8 cellular contexts compared by ENCODE assay signal in the genomic region with DNA sequence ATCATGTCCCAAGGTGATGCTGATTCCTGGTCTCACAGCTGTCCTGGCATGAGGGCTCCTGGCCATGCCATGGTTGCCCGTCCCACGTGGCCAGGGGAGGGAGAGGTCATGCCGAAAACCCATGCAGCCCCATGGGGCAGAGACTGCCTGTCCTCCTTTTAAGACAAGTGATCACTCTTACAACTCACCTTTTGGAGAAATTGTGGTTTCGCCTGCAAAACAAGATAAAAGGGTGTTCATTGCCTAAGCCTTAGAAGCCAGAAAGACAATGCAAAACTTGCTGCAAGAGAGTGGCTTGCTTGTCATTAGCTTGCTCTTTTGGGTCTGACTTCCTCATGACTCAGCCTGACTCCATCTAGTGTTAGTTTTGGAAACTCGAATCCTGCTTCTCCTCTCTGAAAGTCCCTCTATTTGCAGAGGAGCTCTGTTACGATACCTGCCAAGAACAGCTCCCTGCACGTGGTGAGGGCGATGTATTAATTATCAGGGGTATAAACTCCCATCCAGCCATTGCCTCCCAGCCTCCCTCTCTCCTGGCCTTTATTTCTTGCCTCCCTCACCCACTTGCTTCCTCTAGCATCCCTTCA. TPM values are rescaled to one million over a fixed set of nuclear protein-coding genes. Genes with fewer than 3 reads are reported as not detected.
DNase-seq lines count a peak whose midpoint lies in the region; ATAC-seq, FAIRE-seq and TF ChIP-seq lines count a peak whose summit lies in the region.

No MANE protein-coding gene starts in this region.

- peaks cover 17% of the 10 kb centered on the region for H3K9me1 ChIP-seq in IMR-90 (ENCODE audit: insufficient read depth, low read length)

- peak overlapping the region; percentile 46 for H4K5ac ChIP-seq in IMR-90 (ENCODE audit: low read depth, low read length)

- no peaks in the 10 kb centered on the region; the same call in 1 of the 2 replicates for H3K9me3 ChIP-seq in AG04450 (ENCODE audit: control insufficient read depth, insufficient read depth, low read length)
- no peaks in the 10 kb centered on the region for H3K9me3 ChIP-seq in IMR-90 (ENCODE audit: control insufficient read depth, insufficient read depth, low read length)
- H3K9me3 ChIP-seq in astrocyte (ENCODE audit: insufficient read depth, low read depth, low read length): no peaks in the 10 kb centered on the region

- H2AFZ ChIP-seq in IMR-90 (replicated peaks; ENCODE audit: low read length, poor library complexity) (peak overlapping the region; percentile 49), astrocyte (ENCODE audit: low read depth, low read length) (no peak overlapping the region)

- H2BK15ac ChIP-seq in IMR-90 (ENCODE audit: low read depth, low read length): peak overlapping the region; percentile 26; the same call in 1 of the 3 replicates

- POLR2A ChIA-PET in AG04450 (lab: Yijun Ruan, JAX) (interaction anchor here (1.3 kb wide), 1 partner anchor 18 kb away, joined by 4 read pairs; no protein-coding TSS in a partner anchor), IMR-90 (lab: Charles Lee; ENCODE audit: unreplicated experiment) (no interaction called here)

- no peaks in the 10 kb centered on the region for H3K79me1 ChIP-seq in IMR-90 (ENCODE audit: low read depth in 1 of 2, low read length in 2 of 2)

- H2BK20ac ChIP-seq in IMR-90 (ENCODE audit: low read depth, low read length): peak overlapping the region; percentile 70; the same call in 1 of the 2 replicates

- H3K36me3 ChIP-seq in IMR-90 (ENCODE audit: control insufficient read depth, insufficient read depth, low read length): no peaks in the 10 kb centered on the region
- no peaks in the 10 kb centered on the region for H3K36me3 ChIP-seq in astrocyte (ENCODE audit: insufficient read depth, low read length)

- no peak overlapping the region for H3K4me3 ChIP-seq in AG04450 (ENCODE audit: low read depth, low read length)
- H3K4me3 ChIP-seq in IMR-90 (ENCODE audit: insufficient read depth, low read depth, low read length): no peak overlapping the region
- H3K4me3 ChIP-seq in astrocyte (ENCODE audit: insufficient read depth, low read depth, low read length): no peak overlapping the region

- no peak overlapping the region for H3K56ac ChIP-seq in IMR-90 (ENCODE audit: extremely low read depth, insufficient read depth, low read length)

- no peak overlapping the region for H3K27ac Mint-ChIP-seq in astrocyte (ENCODE audit: unreplicated experiment)
- no peak overlapping the region for H3K27ac Mint-ChIP-seq in stimulated activated naive CD8-positive, alpha-beta T cell treated with anti-CD3 and anti-CD28 coated beads, Interleukin-15, amount 100 ng/mL, for 72 hours

- H3K4ac ChIP-seq in IMR-90 (ENCODE audit: low read depth, low read length): peak overlapping the region; percentile 69

- no peak overlapping the region for H2BK5ac ChIP-seq in IMR-90 (ENCODE audit: low read depth, low read length, poor library complexity, severe bottlenecking)

- H3K79me2 ChIP-seq in astrocyte (ENCODE audit: insufficient read depth, low read length): no peaks in the 10 kb centered on the region

- H4K20me1 ChIP-seq in IMR-90 (ENCODE audit: insufficient read depth, low read length) (no peaks in the 10 kb centered on the region), astrocyte (ENCODE audit: insufficient read depth, low read length) (no peaks in the 10 kb centered on the region)

- peaks cover 33% of the 10 kb centered on the region for H3K27me3 Mint-ChIP-seq in astrocyte (ENCODE audit: low read depth, unreplicated experiment)
- H3K27me3 Mint-ChIP-seq in stimulated activated naive CD8-positive, alpha-beta T cell treated with anti-CD3 and anti-CD28 coated beads, Interleukin-15, amount 100 ng/mL, for 72 hours: peaks cover 33% of the 10 kb centered on the region

- no peak overlapping the region for H3K23ac ChIP-seq in IMR-90 (ENCODE audit: low read depth, low read length)

- peak overlapping the region; percentile 58; the same call in 1 of the 2 replicates for H3K18ac ChIP-seq in IMR-90 (ENCODE audit: low read depth, low read length)

- FAIRE-seq in astrocyte (lab: Jason Lieb, UNC): peak; percentile 92

- TF ChIP-seq CTCF in AG04450 (IDR thresholded peaks at IDR 0.05; ENCODE audit: low read depth, low read length) (peak; percentile 64), IMR-90 (conservative IDR thresholded peaks at IDR 0.05; ENCODE audit: low read depth, low read length) (peak; percentile 47), astrocyte (IDR thresholded peaks at IDR 0.05; ENCODE audit: insufficient read depth, low read depth, low read length) (peak; percentile 32)

- WGBS in IMR-90 (ENCODE audit: extremely low coverage in 2 of 2, insufficient read length in 1 of 2), 2 experiments: no CpG with 5 or more reads among the region's 8 CpGs

- peak overlapping the region; percentile 62 for H2AK5ac ChIP-seq in IMR-90 (ENCODE audit: low read depth, low read length)

- H3K4me1 ChIP-seq in IMR-90 (ENCODE audit: control insufficient read depth, insufficient read depth, low read length): peaks cover 13% of the 10 kb centered on the region
- H3K4me1 ChIP-seq in astrocyte (ENCODE audit: insufficient read depth, low read length): peaks cover 15% of the 10 kb centered on the region

- H2AK9ac ChIP-seq in IMR-90 (replicated peaks; ENCODE audit: low read depth, low read length, poor library complexity): no peak overlapping the region

- ATAC-seq in IMR-90 (ENCODE audit: low read depth) (peak; percentile 76), HG03520 (IDR thresholded peaks at IDR 0.05; ENCODE audit: unreplicated experiment) (no peak), GM18505 (IDR thresholded peaks at IDR 0.05; ENCODE audit: unreplicated experiment) (no peak)
- no peak for ATAC-seq in stimulated activated naive CD8-positive, alpha-beta T cell treated with anti-CD3 and anti-CD28 coated beads, Interleukin-15, amount 100 ng/mL, for 72 hours

- H3K4me1 Mint-ChIP-seq in astrocyte (ENCODE audit: low read depth, unreplicated experiment): peaks cover 6% of the 10 kb centered on the region
- H3K4me1 Mint-ChIP-seq in stimulated activated naive CD8-positive, alpha-beta T cell treated with anti-CD3 and anti-CD28 coated beads, Interleukin-15, amount 100 ng/mL, for 72 hours: peaks cover 16% of the 10 kb centered on the region

- intact Hi-C loops in IMR-90 (cut with micrococcal nuclease): loop anchor here (5.0 to 10.0 kb wide), 2 partner anchors 353 to 504 kb away; no protein-coding TSS in a partner anchor

- in situ Hi-C loops in IMR-90 (cut with MboI; ENCODE audit: low sequenced_read_pairs): no loop called here

- DNase-seq in AG04450 (ENCODE audit: low read depth, low spot score) (no peak), IMR-90 (peak; percentile 83), astrocyte (ENCODE audit: low read depth) (peak; percentile 54), islet precursor cell (peak; percentile 56), GF-D8 (lab: John Stamatoyannopoulos, UW) (no peak)
- no peak for DNase-seq in stimulated activated naive CD8-positive, alpha-beta T cell treated with anti-CD3 and anti-CD28 coated beads, Interleukin-15, amount 100 ng/mL, for 72 hours

- TF ChIP-seq RAD21 in IMR-90 (IDR thresholded peaks at IDR 0.05; ENCODE audit: low read length): peak; percentile 50

- H3K27me3 ChIP-seq in AG04450 (ENCODE audit: control insufficient read depth, insufficient read depth, low read length) (no peaks in the 10 kb centered on the region), IMR-90 (ENCODE audit: control insufficient read depth, insufficient read depth, low read length) (no peaks in the 10 kb centered on the region), astrocyte (ENCODE audit: insufficient read depth, low read length) (no peaks in the 10 kb centered on the region)

- peak overlapping the region; percentile 62 for H4K91ac ChIP-seq in IMR-90 (ENCODE audit: insufficient read depth, low read depth, low read length)

- no peaks in the 10 kb centered on the region for H3K9me3 Mint-ChIP-seq in astrocyte (ENCODE audit: unreplicated experiment)
- H3K9me3 Mint-ChIP-seq in stimulated activated naive CD8-positive, alpha-beta T cell treated with anti-CD3 and anti-CD28 coated beads, Interleukin-15, amount 100 ng/mL, for 72 hours: no peaks in the 10 kb centered on the region

- H3K36me3 Mint-ChIP-seq in astrocyte (ENCODE audit: low read depth, unreplicated experiment): no peaks in the 10 kb centered on the region

- H3K14ac ChIP-seq in IMR-90 (replicated peaks; ENCODE audit: low read depth, low read length): peak overlapping the region; percentile 40

- H4K8ac ChIP-seq in IMR-90 (ENCODE audit: low read depth in 2 of 2, low read length in 2 of 2): peak overlapping the region in 1 of 2 experiments; percentile 22; a peak in 1 of 4 replicates

- H3K4me2 ChIP-seq in IMR-90 (ENCODE audit: low read depth, low read length) (peak overlapping the region; percentile 38; the same call in 1 of the 2 replicates), astrocyte (ENCODE audit: low read length) (peak overlapping the region; percentile 3)

- CTCF ChIA-PET in AG04450 (lab: Charles Lee) (interaction anchor here (0.6 to 5.8 kb wide), 24 partner anchors 10 to 504 kb away, joined by 3 to 34 read pairs (median 4); no protein-coding TSS in a partner anchor), IMR-90 (lab: Yijun Ruan, JAX) (interaction anchor here (0.6 to 1.5 kb wide), 10 partner anchors 9 to 96 kb away, joined by 3 to 7 read pairs (median 3); no protein-coding TSS in a partner anchor)

- no peak overlapping the region for H3K9ac ChIP-seq in IMR-90 (ENCODE audit: low read depth, low read length)
- H3K9ac ChIP-seq in astrocyte (ENCODE audit: low read length): peak overlapping the region; percentile 10

- peak overlapping the region; percentile 55 for H2BK120ac ChIP-seq in IMR-90 (ENCODE audit: low read depth, low read length)

- BruUV-seq in IMR-90 (replicated peaks; lab: Mats Ljungman, UMichigan): no TSS peak

- H3K4me3 Mint-ChIP-seq in astrocyte (ENCODE audit: unreplicated experiment): no peak overlapping the region
- H3K4me3 Mint-ChIP-seq in stimulated activated naive CD8-positive, alpha-beta T cell treated with anti-CD3 and anti-CD28 coated beads, Interleukin-15, amount 100 ng/mL, for 72 hours: no peak overlapping the region

- dilution Hi-C loops in IMR-90 (cut with HindIII; ENCODE audit: low sequenced_read_pairs, unreplicated experiment): no loop called here

- TF ChIP-seq POLR2A in IMR-90 (IDR thresholded peaks at IDR 0.05; ENCODE audit: low read depth, low read length) (no peak), GM18505 (IDR thresholded peaks at IDR 0.05; ENCODE audit: borderline replicate concordance, extremely low read depth, insufficient read depth, insufficient read length) (no peak)

- H3K27ac ChIP-seq in AG04450 (ENCODE audit: low read depth, low read length) (no peak overlapping the region), IMR-90 (ENCODE audit: insufficient read depth, low read length) (no peak overlapping the region; the same call in 1 of the 2 replicates), astrocyte (ENCODE audit: low read depth, low read length) (no peak overlapping the region)

RNA-seq across cellular contexts. Expression of gene TMEM273, which starts 26.7 kb away (rescaled TPM):
- polyA plus RNA-seq in AG04450 (2011; rRNA removed) (not detected in 2 replicates), IMR-90 (2012; rRNA removed) (not detected in 2 replicates)
- polyA minus RNA-seq in AG04450 (2011; rRNA and poly(A)+ RNA removed): not detected in 2 replicates
- total RNA-seq in IMR-90 (2012; rRNA removed) (not detected in 2 replicates), astrocyte (not detected in 2 replicates)
- polyA plus RNA-seq in IMR-90 (2012; cell fraction: cytosol; rRNA removed): not detected in 2 replicates
- 0.21 TPM in 1 of 2 replicates, not detected in the other for polyA plus RNA-seq in IMR-90 (2012; cell fraction: nucleus; rRNA removed; ENCODE audit: low replicate concordance)

RNA-seq across cellular contexts. Expression of gene FAM170B, which starts 27.7 kb away (rescaled TPM):
- not detected in 2 replicates for polyA plus RNA-seq in AG04450 (2011; rRNA removed)
- polyA minus RNA-seq in AG04450 (2011; rRNA and poly(A)+ RNA removed): not detected in 2 replicates
- total RNA-seq in IMR-90 (2012; rRNA removed): not detected in 2 replicates
- not detected in 2 replicates for polyA plus RNA-seq in IMR-90 (2012; rRNA removed)
- not detected in 2 replicates for polyA plus RNA-seq in IMR-90 (2012; cell fraction: cytosol; rRNA removed)
- polyA plus RNA-seq in IMR-90 (2012; cell fraction: nucleus; rRNA removed; ENCODE audit: low replicate concordance): not detected in 2 replicates
- not detected in 2 replicates for total RNA-seq in astrocyte

RNA-seq across cellular contexts. Expression of gene VSTM4, which starts 46.2 kb away (rescaled TPM):
- polyA plus RNA-seq in AG04450 (2011; rRNA removed): 3.6 and 3.9 TPM in 2 replicates
- 4.0 and 4.3 TPM in 2 replicates for polyA minus RNA-seq in AG04450 (2011; rRNA and poly(A)+ RNA removed)
- total RNA-seq in IMR-90 (2012; rRNA removed): 2.5 and 2.9 TPM in 2 replicates
- 2.1 and 2.4 TPM in 2 replicates for polyA plus RNA-seq in IMR-90 (2012; rRNA removed)
- polyA plus RNA-seq in IMR-90 (2012; cell fraction: cytosol; rRNA removed): 1.2 and 1.3 TPM in 2 replicates
- polyA plus RNA-seq in IMR-90 (2012; cell fraction: nucleus; rRNA removed; ENCODE audit: low replicate concordance): 0.76 and 2.5 TPM in 2 replicates
- total RNA-seq in astrocyte: 1.1 and 1.8 TPM in 2 replicates

Comparison
In these comparisons a context has a peak if more than half of its experiments do, and no peak if none do; other contexts are left out.
1. DNase-seq: peak in IMR-90 (single experiment), astrocyte (single experiment) and islet precursor cell (single experiment); none in AG04450 (single experiment), GF-D8 (single experiment) and stimulated activated naive CD8-positive, alpha-beta T cell treated with anti-CD3 and anti-CD28 coated beads, Interleukin-15, amount 100 ng/mL, for 72 hours (0 of 2).
2. Peak in every context shown above with its lines, with median percentiles within 50 percentile points of each other: CTCF ChIP-seq.